In genomic region chr7:83677180-83677866, GRCh38 we compare ENCODE assay signal across 10 cellular contexts.
A peak's percentile ranks its signal among the peaks of the same experiment; 100 is the strongest.
DNase-seq lines count a peak whose midpoint lies in the region; ATAC-seq and TF ChIP-seq lines count a peak whose summit lies in the region.
"Had no signal": no experiment of that assay in that cellular context is flagged by ENCODE, and none has a peak within 500 bp of the region (broad histone marks: within the 10 kb centered on the region; RNA-seq: fewer than 3 reads in every experiment).

No MANE protein-coding gene starts in this region.

- H3K4me3 ChIP-seq in AG10803 (ENCODE audit: low read length): no peak overlapping the region
- H3K4me3 ChIP-seq: spleen had no signal

- DNase-seq in AG10803 (ENCODE audit: low read depth) (peak; percentile 73), iPS-NIHi7 (ENCODE audit: extremely low spot score) (peak; percentile 26), GM19240 (ENCODE audit: insufficient read length, low spot score) (no peak), OCI-M2 (lab: John Stamatoyannopoulos, UW; ENCODE audit: unreplicated experiment) (no peak)
- no peak for DNase-seq in activated CD4-positive, CD25-positive, alpha-beta regulatory T cell (lab: John Stamatoyannopoulos, UW)
- DNase-seq: activated CD4-positive, alpha-beta T cell treated with anti-CD3 and anti-CD28 coated beads, Interleukin-2, amount 10 ng/mL, durations not matched to agents 7 days and 5 days; spleen had no signal

- no peak for TF ChIP-seq CTCF in AG10803 (conservative IDR thresholded peaks at IDR 0.05; ENCODE audit: low read length)

- peak; percentile 38 for ATAC-seq in HG03432 (IDR thresholded peaks at IDR 0.05; ENCODE audit: unreplicated experiment)
- ATAC-seq in SK-N-SH treated with all-trans-retinoic acid at 6 μM for 48 hours: peak; percentile 99
- ATAC-seq in HG03457 (IDR thresholded peaks at IDR 0.05; ENCODE audit: unreplicated experiment): no peak

TF ChIP-seq in SK-N-SH treated with all-trans-retinoic acid at 6 μM for 48 hours, 23 proteins besides CTCF, POLR2A, EP300 and RAD21:
- TF ChIP-seq ZNF565 (CRISPR knock-in tag; conservative IDR thresholded peaks at IDR 0.05; ENCODE audit: low read depth) (no peak), SNAI2 (CRISPR knock-in tag; IDR thresholded peaks at IDR 0.05) (no peak), CSDC2 (CRISPR knock-in tag; IDR thresholded peaks at IDR 0.05) (no peak), ZC3H10 (CRISPR knock-in tag; IDR thresholded peaks at IDR 0.05) (no peak), ARNTL (CRISPR knock-in tag; IDR thresholded peaks at IDR 0.05; ENCODE audit: borderline replicate concordance, low read depth) (no peak), GLIS3 (CRISPR knock-in tag; IDR thresholded peaks at IDR 0.05) (no peak), TSHZ2 (CRISPR knock-in tag; IDR thresholded peaks at IDR 0.05) (no peak), BACH2 (CRISPR knock-in tag; IDR thresholded peaks at IDR 0.05; ENCODE audit: borderline replicate concordance) (no peak), ESRRG (CRISPR knock-in tag; IDR thresholded peaks at IDR 0.05) (no peak), CSRNP3 (CRISPR knock-in tag; IDR thresholded peaks at IDR 0.05) (no peak), OSR1 (CRISPR knock-in tag; IDR thresholded peaks at IDR 0.05) (no peak), ZNF70 (CRISPR knock-in tag; IDR thresholded peaks at IDR 0.05) (no peak), POU6F1 (CRISPR knock-in tag; IDR thresholded peaks at IDR 0.05; ENCODE audit: borderline replicate concordance, low read depth) (no peak), ISL1 (CRISPR knock-in tag; IDR thresholded peaks at IDR 0.05) (no peak; the same call in 1 of the 2 replicates), ZFP3 (CRISPR knock-in tag; IDR thresholded peaks at IDR 0.05) (no peak), PPARA (CRISPR knock-in tag; IDR thresholded peaks at IDR 0.05; ENCODE audit: borderline replicate concordance) (no peak), ZNF8 (CRISPR knock-in tag; IDR thresholded peaks at IDR 0.05) (no peak), TCF4 (CRISPR knock-in tag; IDR thresholded peaks at IDR 0.05; ENCODE audit: borderline replicate concordance) (no peak)

Comparison
In these comparisons a context has a peak if more than half of its experiments do, and no peak if none do; other contexts are left out.
1. DNase-seq: peak in AG10803 (single experiment) and iPS-NIHi7 (single experiment); none in activated CD4-positive, CD25-positive, alpha-beta regulatory T cell (0 of 4), GM19240 (single experiment) and OCI-M2 (single experiment).